ENCODE assay signal across 25 cellular contexts in the genomic region with DNA sequence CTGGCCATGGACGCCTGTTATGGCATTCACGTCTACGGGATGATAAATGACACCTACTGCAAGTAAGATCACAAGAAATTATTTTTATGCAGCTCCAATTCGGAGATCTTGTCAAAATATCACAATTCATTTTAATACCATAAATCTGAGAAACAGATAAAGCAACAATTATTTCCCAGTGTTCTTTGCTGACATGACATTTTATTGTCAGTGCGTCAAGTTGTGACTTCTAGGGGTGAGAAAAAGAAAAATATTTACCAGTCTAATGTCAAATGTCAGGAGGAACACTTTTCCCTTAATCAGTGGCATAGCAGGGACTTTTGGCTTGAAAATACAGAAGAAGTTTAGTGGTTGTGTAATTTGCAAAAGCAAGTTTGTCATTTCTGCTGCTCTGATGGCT.
DNase-seq lines count a peak whose midpoint lies in the region; ATAC-seq, FAIRE-seq and TF ChIP-seq lines count a peak whose summit lies in the region.
"Had no signal": no experiment of that assay in that cellular context is flagged by ENCODE, and none has a peak within 500 bp of the region (broad histone marks: within the 10 kb centered on the region; RNA-seq: fewer than 3 reads in every experiment).

No MANE protein-coding gene starts in this region.

- intact Hi-C loops in HepG2 (cut with micrococcal nuclease; ENCODE audit: unreplicated experiment): no loop called here
- intact Hi-C loops in right lobe of liver (cut with DNase I): no loop called here
- intact Hi-C loops in IMR-90 (cut with micrococcal nuclease): no loop called here
- intact Hi-C loops in K562 (cut with micrococcal nuclease): no loop called here

- H2AK9ac ChIP-seq in IMR-90 (replicated peaks; ENCODE audit: low read depth, low read length, poor library complexity): no peak overlapping the region

- H3K27ac Mint-ChIP-seq in T-helper 2 cell treated with Interferon-gamma antibody and Interleukin-4, amounts not matched to agents 5 μg/mL and 100 μg/mL, for 36 hours: no peak overlapping the region
- H3K27ac Mint-ChIP-seq: B cell; CD4-positive, alpha-beta T cell; CD8-positive, alpha-beta T cell had no signal

- H3K9me3 Mint-ChIP-seq in T-helper 2 cell treated with Interferon-gamma antibody and Interleukin-4, amounts not matched to agents 5 μg/mL and 100 μg/mL, for 36 hours: no peaks in the 10 kb centered on the region
- H3K9me3 Mint-ChIP-seq: CD4-positive, alpha-beta T cell had no signal

- no peak overlapping the region for H3K4ac ChIP-seq in IMR-90 (ENCODE audit: low read depth, low read length)

- H3K79me2 ChIP-seq in HepG2 (ENCODE audit: insufficient read depth, low read length) (no peaks in the 10 kb centered on the region), K562 (ENCODE audit: control insufficient read depth, insufficient read depth, low read length) (no peaks in the 10 kb centered on the region), neural cell (replicated peaks; ENCODE audit: insufficient read depth, low read length) (no peaks in the 10 kb centered on the region)

- no peak overlapping the region for H3K56ac ChIP-seq in IMR-90 (ENCODE audit: extremely low read depth, insufficient read depth, low read length)

- dilution Hi-C loops in IMR-90 (cut with HindIII; ENCODE audit: low sequenced_read_pairs, unreplicated experiment): no loop called here

- no peak overlapping the region for H3K23ac ChIP-seq in IMR-90 (ENCODE audit: low read depth, low read length)

- no peak for TF ChIP-seq RAD21 in HepG2 (CRISPR knock-in tag; IDR thresholded peaks at IDR 0.05)
- no peak for TF ChIP-seq RAD21 in IMR-90 (IDR thresholded peaks at IDR 0.05; ENCODE audit: low read length)
- no peak for TF ChIP-seq RAD21 in K562 (CRISPR knock-in tag; conservative IDR thresholded peaks at IDR 0.05 in 1 of 2, IDR thresholded peaks at IDR 0.05 in 1 of 2)
- no peak for TF ChIP-seq RAD21 in neural cell (conservative IDR thresholded peaks at IDR 0.05)

- no peaks in the 10 kb centered on the region for H4K20me1 ChIP-seq in HepG2 (ENCODE audit: insufficient read depth, low read length)
- H4K20me1 ChIP-seq in IMR-90 (ENCODE audit: insufficient read depth, low read length): no peaks in the 10 kb centered on the region
- H4K20me1 ChIP-seq in K562 (replicated peaks; ENCODE audit: control insufficient read depth, insufficient read depth, low read length): no peaks in the 10 kb centered on the region
- H4K20me1 ChIP-seq in neural cell (ENCODE audit: insufficient read depth): no peaks in the 10 kb centered on the region
- H4K20me1 ChIP-seq: BLaER1 treated with 17β-estradiol and CSF1 and Interleukin-3, amounts not matched to agents 10 nM and 100 nM had no signal

- no peak overlapping the region for H4K5ac ChIP-seq in IMR-90 (ENCODE audit: low read depth, low read length)

- no peak overlapping the region for H3K18ac ChIP-seq in IMR-90 (ENCODE audit: low read depth, low read length)

- BruUV-seq in HepG2 (replicated peaks; lab: Mats Ljungman, UMichigan): no TSS peak
- no TSS peak for BruUV-seq in IMR-90 (replicated peaks; lab: Mats Ljungman, UMichigan)
- BruUV-seq in K562 (replicated peaks; lab: Mats Ljungman, UMichigan): no TSS peak

- H3K36me3 ChIP-seq in HepG2 (replicated peaks in 1 of 2; ENCODE audit: control insufficient read depth in 1 of 2, insufficient read depth in 2 of 2, low read length in 2 of 2) (no peaks in the 10 kb centered on the region), right lobe of liver (no peaks in the 10 kb centered on the region), IMR-90 (ENCODE audit: control insufficient read depth, insufficient read depth, low read length) (no peaks in the 10 kb centered on the region), K562 (ENCODE audit: control insufficient read depth, insufficient read depth, low read length) (no peaks in the 10 kb centered on the region), neural cell (ENCODE audit: insufficient read depth, low read length) (no peaks in the 10 kb centered on the region)

- no peak overlapping the region for H2BK120ac ChIP-seq in IMR-90 (ENCODE audit: low read depth, low read length)

- TF ChIP-seq POLR2A in HepG2 (IDR thresholded peaks at IDR 0.05; ENCODE audit: insufficient read depth in 1 of 2, low read depth in 2 of 2, low read length in 2 of 2) (no peak), right lobe of liver (IDR thresholded peaks at IDR 0.05) (no peak), IMR-90 (IDR thresholded peaks at IDR 0.05; ENCODE audit: low read depth, low read length) (no peak), K562 (conservative IDR thresholded peaks at IDR 0.05) (no peak)

- H3K9me3 ChIP-seq in HepG2 (ENCODE audit: low read length): peaks cover 72% of the 10 kb centered on the region
- H3K9me3 ChIP-seq in right lobe of liver: no peaks in the 10 kb centered on the region
- H3K9me3 ChIP-seq in IMR-90 (ENCODE audit: control insufficient read depth, insufficient read depth, low read length): no peaks in the 10 kb centered on the region
- H3K9me3 ChIP-seq in K562 (replicated peaks; ENCODE audit: control insufficient read depth, insufficient read depth, low read depth, low read length): no peaks in the 10 kb centered on the region
- H3K9me3 ChIP-seq in neural cell (ENCODE audit: low read length): no peaks in the 10 kb centered on the region
- H3K9me3 ChIP-seq: BLaER1 treated with 17β-estradiol and CSF1 and Interleukin-3, amounts not matched to agents 10 nM and 100 nM; Caco-2 had no signal

- no peak overlapping the region for H2BK5ac ChIP-seq in IMR-90 (ENCODE audit: low read depth, low read length, poor library complexity, severe bottlenecking)

- H4K91ac ChIP-seq in IMR-90 (ENCODE audit: insufficient read depth, low read depth, low read length): no peak overlapping the region

- FAIRE-seq in HepG2 (lab: Jason Lieb, UNC) (no peak), K562 (lab: Jason Lieb, UNC) (no peak)
- FAIRE-seq: A204.1, D721Med, G401.6, GM12891, GM18507, GM19239 had no signal

- no peak overlapping the region for H3K4me3 Mint-ChIP-seq in T-helper 2 cell treated with Interferon-gamma antibody and Interleukin-4, amounts not matched to agents 5 μg/mL and 100 μg/mL, for 36 hours
- H3K4me3 Mint-ChIP-seq: B cell; CD4-positive, alpha-beta T cell; CD8-positive, alpha-beta T cell had no signal

- H3K4me1 ChIP-seq in HepG2 (ENCODE audit: insufficient read depth, low read length): no peaks in the 10 kb centered on the region
- H3K4me1 ChIP-seq in right lobe of liver: no peaks in the 10 kb centered on the region
- H3K4me1 ChIP-seq in IMR-90 (ENCODE audit: control insufficient read depth, insufficient read depth, low read length): no peaks in the 10 kb centered on the region
- H3K4me1 ChIP-seq in K562 (replicated peaks in 1 of 2; ENCODE audit: control insufficient read depth in 2 of 2, insufficient read depth in 2 of 2, low read length in 2 of 2): no peaks in the 10 kb centered on the region
- H3K4me1 ChIP-seq: BLaER1 treated with 17β-estradiol and CSF1 and Interleukin-3, amounts not matched to agents 10 nM and 100 nM; Caco-2 had no signal

- in situ Hi-C loops in HepG2 (cut with HindIII; ENCODE audit: extremely low pct_ligation_motif_present, low pct_unique_long_range_greater_than_20kb): no loop called here
- in situ Hi-C loops in IMR-90 (cut with MboI; ENCODE audit: low sequenced_read_pairs): no loop called here
- in situ Hi-C loops in K562 (cut with MboI): no loop called here

- POLR2A ChIA-PET in HepG2 (lab: Yijun Ruan, JAX): no interaction called here
- POLR2A ChIA-PET in IMR-90 (lab: Charles Lee; ENCODE audit: unreplicated experiment): no interaction called here
- POLR2A ChIA-PET in K562 (lab: Yijun Ruan, JAX): no interaction called here

- H3K27ac ChIP-seq in HepG2 (ENCODE audit: extremely low read length, insufficient read depth, low read length) (no peak overlapping the region), right lobe of liver (no peak overlapping the region), IMR-90 (ENCODE audit: insufficient read depth, low read length) (no peak overlapping the region), K562 (ENCODE audit: extremely low read depth, low read depth, low read length) (no peak overlapping the region), neural cell (ENCODE audit: low read length) (no peak overlapping the region)
- H3K27ac ChIP-seq: BLaER1 treated with 17β-estradiol and CSF1 and Interleukin-3, amounts not matched to agents 10 nM and 100 nM; C4-2B had no signal

- no peaks in the 10 kb centered on the region for H3K27me3 Mint-ChIP-seq in T-helper 2 cell treated with Interferon-gamma antibody and Interleukin-4, amounts not matched to agents 5 μg/mL and 100 μg/mL, for 36 hours (ENCODE audit: low read depth)
- H3K27me3 Mint-ChIP-seq: B cell; CD4-positive, alpha-beta T cell had no signal

- ATAC-seq in HepG2: no peak
- ATAC-seq in right lobe of liver: no peak
- ATAC-seq in IMR-90 (ENCODE audit: low read depth): no peak
- no peak for ATAC-seq in K562
- ATAC-seq in GM21786 (IDR thresholded peaks at IDR 0.05; ENCODE audit: unreplicated experiment): no peak
- ATAC-seq in esophagus mucosa: no peak
- ATAC-seq: CD8-positive, alpha-beta T cell had no signal

- no peak overlapping the region for H4K8ac ChIP-seq in IMR-90 (ENCODE audit: low read depth in 2 of 2, low read length in 2 of 2)

- H3K4me1 Mint-ChIP-seq in T-helper 2 cell treated with Interferon-gamma antibody and Interleukin-4, amounts not matched to agents 5 μg/mL and 100 μg/mL, for 36 hours (ENCODE audit: low read depth): no peaks in the 10 kb centered on the region
- H3K4me1 Mint-ChIP-seq: B cell had no signal

- no peaks in the 10 kb centered on the region for H3K27me3 ChIP-seq in HepG2 (ENCODE audit: control insufficient read depth in 1 of 2, insufficient read depth in 2 of 2, low read length in 2 of 2)
- no peaks in the 10 kb centered on the region for H3K27me3 ChIP-seq in right lobe of liver
- no peaks in the 10 kb centered on the region for H3K27me3 ChIP-seq in IMR-90 (ENCODE audit: control insufficient read depth, insufficient read depth, low read length)
- H3K27me3 ChIP-seq in K562 (ENCODE audit: control insufficient read depth in 2 of 2, insufficient read depth in 2 of 2, low read length in 2 of 2): no peaks in the 10 kb centered on the region
- no peaks in the 10 kb centered on the region for H3K27me3 ChIP-seq in neural cell (ENCODE audit: insufficient read depth, low read depth, low read length)
- H3K27me3 ChIP-seq: BLaER1 treated with 17β-estradiol and CSF1 and Interleukin-3, amounts not matched to agents 10 nM and 100 nM had no signal

- no peak overlapping the region for H2BK20ac ChIP-seq in IMR-90 (ENCODE audit: low read depth, low read length)

- H2BK15ac ChIP-seq in IMR-90 (ENCODE audit: low read depth, low read length): no peak overlapping the region

- no peak for TF ChIP-seq CTCF in HepG2 (CRISPR knock-in tag; IDR thresholded peaks at IDR 0.05)
- no peak for TF ChIP-seq CTCF in right lobe of liver (IDR thresholded peaks at IDR 0.05)
- TF ChIP-seq CTCF in IMR-90 (conservative IDR thresholded peaks at IDR 0.05; ENCODE audit: low read depth, low read length): no peak
- TF ChIP-seq CTCF in K562 (IDR thresholded peaks at IDR 0.05 in 2 of 3, conservative IDR thresholded peaks at IDR 0.05 in 1 of 3; ENCODE audit: insufficient read depth in 2 of 3, low read depth in 1 of 3, low read length in 3 of 3): no peak
- no peak for TF ChIP-seq CTCF in neural cell (IDR thresholded peaks at IDR 0.05; ENCODE audit: poor library complexity, severe bottlenecking)

- H3K9ac ChIP-seq in HepG2 (ENCODE audit: insufficient read depth, low read depth, low read length) (no peak overlapping the region), IMR-90 (ENCODE audit: low read depth, low read length) (no peak overlapping the region), K562 (ENCODE audit: insufficient read depth in 1 of 2, low read depth in 2 of 2, low read length in 2 of 2) (no peak overlapping the region), neural cell (ENCODE audit: low read length) (no peak overlapping the region)
- H3K9ac ChIP-seq: BLaER1 treated with 17β-estradiol and CSF1 and Interleukin-3, amounts not matched to agents 10 nM and 100 nM had no signal

- CTCF ChIA-PET in HepG2 (lab: Yijun Ruan, JAX; ENCODE audit: low intra/inter-chr PET ratio, low total read pairs): no interaction called here
- CTCF ChIA-PET in IMR-90 (lab: Yijun Ruan, JAX): interaction anchor here (0.6 kb wide), 1 partner anchor 27 kb away, joined by 3 read pairs; no protein-coding TSS in a partner anchor
- CTCF ChIA-PET in K562 (lab: Yijun Ruan, JAX; ENCODE audit: low intra/inter-chr PET ratio): no interaction called here

- WGBS in HepG2 (ENCODE audit: low lambda C conversion rate): 51% methylated on average over 5 of the region's 5 CpGs
- WGBS in right lobe of liver (ENCODE audit: insufficient coverage, low coverage, low lambda C conversion rate, missing lambda C conversion rate): 74% methylated on average over 5 of the region's 5 CpGs
- 83% methylated on average over 1 of the region's 5 CpGs; no CpG with 5 or more reads in 1 of the 2 experiments for WGBS in IMR-90 (ENCODE audit: extremely low coverage in 2 of 2, insufficient read length in 1 of 2), 2 experiments
- WGBS in K562 (ENCODE audit: insufficient coverage, low coverage, missing lambda C conversion rate): 0% methylated on average over 5 of the region's 5 CpGs

- no peak overlapping the region for H2AK5ac ChIP-seq in IMR-90 (ENCODE audit: low read depth, low read length)

- H3K79me1 ChIP-seq in IMR-90 (ENCODE audit: low read depth in 1 of 2, low read length in 2 of 2): no peaks in the 10 kb centered on the region

- no peak for TF ChIP-seq EP300 in HepG2 (IDR thresholded peaks at IDR 0.05; ENCODE audit: low read depth in 2 of 2, low read length in 2 of 2)
- no peak for TF ChIP-seq EP300 in HepG2 (CRISPR knock-in tag; IDR thresholded peaks at IDR 0.05; ENCODE audit: borderline replicate concordance)
- TF ChIP-seq EP300 in K562 (IDR thresholded peaks at IDR 0.05; ENCODE audit: low read length): no peak
- TF ChIP-seq EP300 in neural cell (conservative IDR thresholded peaks at IDR 0.05; ENCODE audit: poor library complexity, severe bottlenecking): peak; percentile 34

- H2AFZ ChIP-seq in HepG2 (ENCODE audit: low read length) (no peak overlapping the region), IMR-90 (replicated peaks; ENCODE audit: low read length, poor library complexity) (no peak overlapping the region), K562 (ENCODE audit: low read depth, low read length) (no peak overlapping the region), neural cell (ENCODE audit: low read depth, low read length) (no peak overlapping the region)

- H3K4me3 ChIP-seq in HepG2 (replicated peaks in 1 of 3; ENCODE audit: insufficient read depth in 1 of 3, low read depth in 2 of 3, low read length in 3 of 3) (no peak overlapping the region), right lobe of liver (no peak overlapping the region), IMR-90 (ENCODE audit: insufficient read depth, low read depth, low read length) (no peak overlapping the region), K562 (no peak overlapping the region), neural cell (ENCODE audit: low read length) (no peak overlapping the region)
- H3K4me3 ChIP-seq: BLaER1 treated with 17β-estradiol and CSF1 and Interleukin-3, amounts not matched to agents 10 nM and 100 nM had no signal

- no peaks in the 10 kb centered on the region for H3K36me3 Mint-ChIP-seq in T-helper 2 cell treated with Interferon-gamma antibody and Interleukin-4, amounts not matched to agents 5 μg/mL and 100 μg/mL, for 36 hours (ENCODE audit: low read depth)
- H3K36me3 Mint-ChIP-seq: CD8-positive, alpha-beta T cell had no signal

- H3K9me2 ChIP-seq in neural cell (ENCODE audit: insufficient read depth, low read length): no peaks in the 10 kb centered on the region

- no peak overlapping the region for H3K4me2 ChIP-seq in HepG2 (ENCODE audit: low read depth, low read length)
- no peak overlapping the region for H3K4me2 ChIP-seq in IMR-90 (ENCODE audit: low read depth, low read length)
- no peak overlapping the region for H3K4me2 ChIP-seq in K562 (ENCODE audit: insufficient read depth, low read length)
- no peak overlapping the region for H3K4me2 ChIP-seq in neural cell (ENCODE audit: low read length)
- H3K4me2 ChIP-seq: BLaER1 treated with 17β-estradiol and CSF1 and Interleukin-3, amounts not matched to agents 10 nM and 100 nM had no signal

- H3K9me1 ChIP-seq in IMR-90 (ENCODE audit: insufficient read depth, low read length) (no peaks in the 10 kb centered on the region), K562 (ENCODE audit: control insufficient read depth, insufficient read depth, low read length) (no peaks in the 10 kb centered on the region)

- no peaks in the 10 kb centered on the region for H3F3A ChIP-seq in neural cell (ENCODE audit: insufficient read depth, low read length, poor library complexity, severe bottlenecking)

- no peak for DNase-seq in HepG2 (ENCODE audit: low spot score)
- DNase-seq in right lobe of liver: no peak
- no peak for DNase-seq in IMR-90
- DNase-seq in K562 (ENCODE audit: extremely low read depth in 1 of 4, low spot score in 3 of 4): no peak
- no peak for DNase-seq in T-helper 2 cell treated with Interferon-gamma antibody and Interleukin-4, amounts not matched to agents 5 μg/mL and 100 μg/mL, for 36 hours (ENCODE audit: low spot score)
- DNase-seq: 8988T; AML-193; Caco-2; Calu3; CD4-positive, alpha-beta T cell; CD8-positive, alpha-beta T cell; DMS79 treated with DMSO at 0.1 percent for 48 hours; GF-D8 had no signal

- no peak overlapping the region for H3K14ac ChIP-seq in IMR-90 (replicated peaks; ENCODE audit: low read depth, low read length)
